ENCODE assay signal across 1 cellular context in the genomic region with DNA sequence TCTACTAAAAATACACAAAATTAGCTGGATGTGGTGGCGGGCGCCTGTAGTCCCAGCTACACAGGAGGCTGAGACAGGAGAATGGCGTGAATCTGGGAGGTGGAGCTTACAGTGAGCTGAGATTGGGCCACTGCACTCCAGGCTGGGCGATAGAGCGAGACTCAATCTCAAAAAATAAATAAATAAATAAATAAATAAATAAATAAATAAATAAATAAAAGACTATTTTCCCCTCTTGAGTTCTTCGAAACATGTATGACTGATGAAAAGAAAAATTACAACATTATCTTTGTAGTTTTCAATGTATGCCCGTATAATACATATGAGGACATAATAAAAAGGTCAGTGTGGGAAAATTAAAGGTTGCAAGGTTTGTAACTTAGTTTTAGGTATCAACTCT.
TF ChIP-seq lines count a peak whose summit lies in the region.

No MANE protein-coding gene starts in this region.

TF ChIP-seq in HEK293, 187 proteins besides CTCF, POLR2A, EP300 and RAD21 (continued from another document):
- peak; percentile 51; the same call in 1 of the 2 replicates for TF ChIP-seq ZNF623 (tag by site-specific recombination; IDR thresholded peaks at IDR 0.05)
- TF ChIP-seq ZNF629 (tag by site-specific recombination; IDR thresholded peaks at IDR 0.05): 0 out of 2 replicates have a peak, but pooled peaks have one; percentile 13
